7 cellular contexts compared by ENCODE assay signal in the genomic region with DNA sequence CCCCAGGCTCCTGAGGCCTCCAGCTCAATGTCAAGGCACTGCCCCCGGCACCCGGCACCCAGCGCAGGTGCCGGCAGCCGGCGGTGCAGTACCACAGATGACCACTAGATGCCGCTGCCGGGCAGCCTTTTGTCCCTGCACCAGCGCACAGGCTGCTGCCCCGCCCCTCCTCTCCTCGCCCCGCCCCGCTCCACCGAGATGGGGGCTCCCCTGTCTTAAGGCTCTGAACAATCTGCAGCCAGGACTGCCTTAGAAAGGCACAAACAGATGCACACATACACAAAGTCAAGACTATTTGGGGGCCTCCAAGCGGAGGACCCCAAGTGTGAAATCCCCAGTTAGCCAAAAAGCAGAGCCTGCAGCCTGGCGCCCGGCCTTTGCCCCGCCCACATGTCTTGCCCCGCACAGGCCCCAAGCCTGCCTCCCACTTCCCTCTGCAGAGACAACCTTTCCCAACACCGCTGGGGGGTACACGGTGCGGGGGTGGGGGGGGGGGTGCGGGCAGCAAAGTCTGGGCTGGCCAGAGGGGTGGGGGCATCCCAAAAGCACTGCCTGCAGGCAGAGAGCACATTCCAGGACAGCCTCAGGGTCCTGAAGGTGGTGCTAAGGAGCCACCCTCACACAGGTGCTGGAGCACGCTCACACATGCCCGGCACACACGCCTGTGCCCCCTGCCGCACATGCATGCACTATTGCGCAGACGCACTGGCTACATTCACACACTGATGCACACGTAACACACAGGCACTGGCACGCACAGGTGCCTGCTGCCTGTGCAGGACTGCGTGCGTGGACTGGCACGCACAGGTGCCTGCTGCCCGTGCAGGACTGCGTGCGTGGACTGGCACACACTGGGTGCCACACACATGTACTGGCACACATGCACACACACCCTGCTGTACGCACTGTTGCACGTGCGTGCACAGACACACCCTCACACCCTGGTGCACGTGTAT. TPM values are rescaled to one million over a fixed set of nuclear protein-coding genes. Genes with fewer than 3 reads are reported as not detected.
DNase-seq lines count a peak whose midpoint lies in the region; ATAC-seq and TF ChIP-seq lines count a peak whose summit lies in the region.

No MANE protein-coding gene starts in this region.

- TF ChIP-seq EP300 in suprapubic skin (IDR thresholded peaks at IDR 0.05) = no peak

- WGBS in suprapubic skin = 62% methylated on average over 10 of the region's 41 CpGs

- H3K27ac ChIP-seq in suprapubic skin = no peak overlapping the region

- TF ChIP-seq CTCF in GM12875 (IDR thresholded peaks at IDR 0.05; ENCODE audit: borderline replicate concordance, insufficient read depth, low read depth, low read length) (peak; percentile 99), fibroblast of villous mesenchyme (IDR thresholded peaks at IDR 0.05; ENCODE audit: insufficient read depth, low read depth, low read length) (peak; percentile 91), suprapubic skin (IDR thresholded peaks at IDR 0.05) (peak; percentile 92 to 100)

- ATAC-seq in HG03354 (IDR thresholded peaks at IDR 0.05; ENCODE audit: poor library complexity, severe bottlenecking, unreplicated experiment) = peak; percentile 71

- H3K27me3 ChIP-seq in suprapubic skin = no peaks in the 10 kb centered on the region

- TF ChIP-seq POLR2A in suprapubic skin (IDR thresholded peaks at IDR 0.05) = no peak

- H3K36me3 ChIP-seq in suprapubic skin = peaks cover 58% of the 10 kb centered on the region

- H3K4me1 ChIP-seq in suprapubic skin = peaks cover 12% of the 10 kb centered on the region

- DNase-seq in RKO (ENCODE audit: low spot score) = peak; percentile 51
- DNase-seq in activated T-helper 1 cell treated with anti-CD3 and anti-CD28 coated beads, Interleukin-2, amount 50 U/mL, for 16 hours (ENCODE audit: low read depth in 1 of 2, low spot score in 1 of 2) = peak; percentile 74 to 76
- DNase-seq in fibroblast of villous mesenchyme (ENCODE audit: low read depth) = peak; percentile 26
- peak in 48 of 56 donors; percentile 13 to 87 (median 54) for DNase-seq in nucleus accumbens (lab: John Stamatoyannopoulos, UW)
- DNase-seq in suprapubic skin (ENCODE audit: low spot score in 2 of 2) = peak in 1 of 2 donors; percentile 84

- H3K4me3 ChIP-seq in GM12875 (ENCODE audit: low read depth, low read length) (no peak overlapping the region), fibroblast of villous mesenchyme (ENCODE audit: low read depth, low read length) (no peak overlapping the region), suprapubic skin (no peak overlapping the region)

- peaks cover 10% of the 10 kb centered on the region for H3K9me3 ChIP-seq in suprapubic skin

RNA-seq across cellular contexts. Expression of a gene that starts 37.1 kb away (rescaled TPM):
- 0.86 and 0.97 TPM in 2 replicates for total RNA-seq in fibroblast of villous mesenchyme
- 10 to 100 TPM in 1 of 4 donors, 1 to 10 TPM in 3; 5.9 to 13.6 (median 8.4) TPM for total RNA-seq in suprapubic skin
